Comparison of ENCODE assay signal across 8 cellular contexts in the genomic region with DNA sequence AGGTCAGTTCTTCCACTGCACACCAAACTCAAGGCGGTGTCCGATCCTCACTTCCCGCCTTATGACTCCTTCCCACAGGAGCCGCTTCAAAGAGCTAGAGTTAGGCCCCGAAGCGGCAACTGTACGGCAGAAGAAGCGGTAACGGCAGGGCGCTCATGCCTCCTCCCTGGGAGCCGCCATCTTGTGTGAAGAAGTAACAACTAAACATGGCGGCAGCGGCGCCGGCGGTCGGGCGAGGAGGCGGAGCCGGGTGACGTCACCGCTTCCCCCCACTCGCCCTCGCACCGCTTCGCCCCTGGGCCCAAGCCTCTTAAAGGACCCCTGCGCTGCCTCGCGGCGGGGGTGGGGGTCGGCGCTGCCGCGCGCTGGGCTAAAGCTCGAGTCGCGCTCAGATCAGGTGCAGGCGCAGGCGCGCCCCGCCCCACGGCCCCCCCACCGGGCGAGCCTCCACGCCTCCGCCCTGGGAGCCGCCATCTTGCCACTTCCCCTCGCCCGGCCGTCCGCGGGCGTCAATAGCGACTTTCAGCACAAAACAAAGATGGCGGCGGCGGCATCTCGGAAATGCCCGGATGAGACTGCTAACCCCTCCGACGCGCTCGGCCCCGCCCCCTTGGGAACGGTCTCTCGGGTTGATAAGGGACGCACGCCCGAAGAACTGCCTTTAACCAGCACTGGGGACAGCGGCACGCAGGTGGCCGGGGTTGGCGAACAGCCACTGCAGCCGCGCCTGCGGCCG. TPM values are rescaled to one million over a fixed set of nuclear protein-coding genes. Genes with fewer than 3 reads are reported as not detected.
DNase-seq lines count a peak whose midpoint lies in the region; ATAC-seq and TF ChIP-seq lines count a peak whose summit lies in the region.

A gene (minus strand): TSS at position 187 of the 736 bp plus-strand sequence. CDS start 978 bp downstream, outside the sequence.

- H3K27ac ChIP-seq in cardiac muscle cell: peak within 1 kb of the TSS; percentile 100

- peak; percentile 38 for ATAC-seq in HG02571 (IDR thresholded peaks at IDR 0.05; ENCODE audit: unreplicated experiment)
- ATAC-seq in activated naive CD8-positive, alpha-beta T cell treated with anti-CD3 and anti-CD28 coated beads, Interleukin-2, amount 50 U/mL, for 24 hours: peak; percentile 33

- H3K4me1 ChIP-seq in cardiac muscle cell (ENCODE audit: low read depth): no peaks in the 10 kb centered on the region

- H3K9me3 Mint-ChIP-seq in activated naive CD8-positive, alpha-beta T cell treated with anti-CD3 and anti-CD28 coated beads, Interleukin-2, amount 50 U/mL, for 24 hours: no peaks in the 10 kb centered on the region
- H3K9me3 Mint-ChIP-seq in type B pancreatic cell: no peaks in the 10 kb centered on the region

- H3K27ac Mint-ChIP-seq in activated naive CD8-positive, alpha-beta T cell treated with anti-CD3 and anti-CD28 coated beads, Interleukin-2, amount 50 U/mL, for 24 hours: peak within 1 kb of the TSS; percentile 100
- H3K27ac Mint-ChIP-seq in type B pancreatic cell: peak within 1 kb of the TSS; percentile 100

- peaks cover 2% of the 10 kb centered on the region for H3K36me3 ChIP-seq in cardiac muscle cell

- H3K4me1 Mint-ChIP-seq in activated naive CD8-positive, alpha-beta T cell treated with anti-CD3 and anti-CD28 coated beads, Interleukin-2, amount 50 U/mL, for 24 hours: peaks cover 37% of the 10 kb centered on the region
- H3K4me1 Mint-ChIP-seq in type B pancreatic cell (ENCODE audit: unreplicated experiment): peaks cover 35% of the 10 kb centered on the region

- TF ChIP-seq CTCF in cardiac muscle cell (IDR thresholded peaks at IDR 0.05; ENCODE audit: low read depth, low read length) (no peak), type B pancreatic cell (conservative IDR thresholded peaks at IDR 0.05) (no peak)

- DNase-seq in NCI-H1048 (lab: John Stamatoyannopoulos, UW) (peak; percentile 36), SW 1271 (lab: John Stamatoyannopoulos, UW) (peak; percentile 76 to 89), cardiac muscle cell (ENCODE audit: low read depth in 1 of 2, low spot score in 1 of 2) (peak; percentile 89 to 92), posterior cingulate gyrus (peak; percentile 73 to 98 (median 88)), type B pancreatic cell (ENCODE audit: extremely low spot score, unreplicated experiment) (peak; percentile 98)
- DNase-seq in activated naive CD8-positive, alpha-beta T cell treated with anti-CD3 and anti-CD28 coated beads, Interleukin-2, amount 50 U/mL, for 24 hours: peak; percentile 86

- H3K4me3 Mint-ChIP-seq in activated naive CD8-positive, alpha-beta T cell treated with anti-CD3 and anti-CD28 coated beads, Interleukin-2, amount 50 U/mL, for 24 hours: peak within 1 kb of the TSS; percentile 99
- peak within 1 kb of the TSS; percentile 100 for H3K4me3 Mint-ChIP-seq in type B pancreatic cell

- peaks cover 20% of the 10 kb centered on the region for H3K36me3 Mint-ChIP-seq in activated naive CD8-positive, alpha-beta T cell treated with anti-CD3 and anti-CD28 coated beads, Interleukin-2, amount 50 U/mL, for 24 hours (ENCODE audit: low read depth)
- H3K36me3 Mint-ChIP-seq in type B pancreatic cell: peaks cover 11% of the 10 kb centered on the region

- intact Hi-C loops in posterior cingulate gyrus (cut with DNase I): loop anchor here (2.0 kb wide), 1 partner anchor 43 kb away; no protein-coding TSS in a partner anchor

- H3K27me3 Mint-ChIP-seq in activated naive CD8-positive, alpha-beta T cell treated with anti-CD3 and anti-CD28 coated beads, Interleukin-2, amount 50 U/mL, for 24 hours: no peaks in the 10 kb centered on the region
- no peaks in the 10 kb centered on the region for H3K27me3 Mint-ChIP-seq in type B pancreatic cell

- H3K4me3 ChIP-seq in GM08714 (ENCODE audit: low read length) (peak within 1 kb of the TSS; percentile 85), cardiac muscle cell (peak within 1 kb of the TSS; percentile 77)

- H3K9me3 ChIP-seq in cardiac muscle cell (ENCODE audit: low read depth): no peaks in the 10 kb centered on the region

- no peaks in the 10 kb centered on the region for H3K27me3 ChIP-seq in cardiac muscle cell

RNA-seq across cellular contexts. Expression of the gene that starts here (rescaled TPM):
- total RNA-seq in cardiac muscle cell: 72.7 and 85.6 TPM in 2 replicates
- 21.5 and 30.1 TPM in 2 replicates for polyA plus RNA-seq in cardiac muscle cell
- 81.2 and 98.0 TPM in 2 replicates for total RNA-seq in type B pancreatic cell (ENCODE audit: low replicate concordance)

Comparison
In these comparisons a context has a peak if more than half of its experiments do, and no peak if none do; other contexts are left out.
1. Peak in every context shown above with its lines: DNase-seq, ATAC-seq, H3K4me3 ChIP-seq and H3K27ac ChIP-seq.
2. DNase-seq: peak in every context shown above with its lines; median percentile 98 in type B pancreatic cell; 90 in cardiac muscle cell; 88 in posterior cingulate gyrus; 86 in activated naive CD8-positive, alpha-beta T cell treated with anti-CD3 and anti-CD28 coated beads, Interleukin-2, amount 50 U/mL, for 24 hours; 82 in SW 1271; 36 in NCI-H1048.